Comparison of ENCODE assay signal across 18 cellular contexts in genomic region chr11:100683107-100683506, GRCh38.
"Had no signal": no experiment of that assay in that cellular context is flagged by ENCODE, and none has a peak within 500 bp of the region (broad histone marks: within the 10 kb centered on the region; RNA-seq: fewer than 3 reads in every experiment).

No MANE protein-coding gene starts in this region.

- H3K27me3 ChIP-seq: right lobe of liver, thyroid gland, vagina had no signal

- H3K9me3 ChIP-seq: prostate gland, right lobe of liver, spleen, thyroid gland, vagina had no signal

- H3K27ac ChIP-seq: prostate gland, thyroid gland, vagina had no signal

- H3K4me3 ChIP-seq: prostate gland, right lobe of liver, spleen, thyroid gland, vagina had no signal

- H3K27ac Mint-ChIP-seq: activated naive CD8-positive, alpha-beta T cell; natural killer cell treated with Interleukin-12 subunit alpha and Interleukin-12 subunit beta and Interleukin-15 and Interleukin-18, amount 100 ng/mL, for 72 hours had no signal

- FAIRE-seq: colon, keratinocyte, TTC549 had no signal

- H3K4me1 ChIP-seq: prostate gland had no signal

- ATAC-seq: left lobe of liver; natural killer cell treated with Interleukin-12 subunit alpha and Interleukin-12 subunit beta and Interleukin-15 and Interleukin-18, amount 100 ng/mL, for 72 hours had no signal

- H3K9me3 Mint-ChIP-seq: natural killer cell treated with Interleukin-12 subunit alpha and Interleukin-12 subunit beta and Interleukin-15 and Interleukin-18, amount 100 ng/mL, for 72 hours had no signal

- DNase-seq: activated CD4-positive, alpha-beta T cell treated with anti-CD3 and anti-CD28 coated beads, Interleukin-2, amount 50 U/mL, for 1 hour; activated CD8-positive, alpha-beta memory T cell treated with anti-CD3 and anti-CD28 coated beads for 24 hours; activated gamma-delta T cell treated with Interleukin-2 at 50 U/mL for 16 hours; amniotic stem cell; caudate nucleus; hippocampal formation; occipital lobe; right lobe of liver; spleen; thyroid gland had no signal

- H3K4me3 Mint-ChIP-seq: activated naive CD8-positive, alpha-beta T cell; natural killer cell treated with Interleukin-12 subunit alpha and Interleukin-12 subunit beta and Interleukin-15 and Interleukin-18, amount 100 ng/mL, for 72 hours had no signal

- H3K36me3 Mint-ChIP-seq: activated naive CD8-positive, alpha-beta T cell; natural killer cell treated with Interleukin-12 subunit alpha and Interleukin-12 subunit beta and Interleukin-15 and Interleukin-18, amount 100 ng/mL, for 72 hours had no signal

- H3K27me3 Mint-ChIP-seq: natural killer cell treated with Interleukin-12 subunit alpha and Interleukin-12 subunit beta and Interleukin-15 and Interleukin-18, amount 100 ng/mL, for 72 hours had no signal

- H3K36me3 ChIP-seq: prostate gland, right lobe of liver, spleen, thyroid gland, vagina had no signal
